In the genomic region with DNA sequence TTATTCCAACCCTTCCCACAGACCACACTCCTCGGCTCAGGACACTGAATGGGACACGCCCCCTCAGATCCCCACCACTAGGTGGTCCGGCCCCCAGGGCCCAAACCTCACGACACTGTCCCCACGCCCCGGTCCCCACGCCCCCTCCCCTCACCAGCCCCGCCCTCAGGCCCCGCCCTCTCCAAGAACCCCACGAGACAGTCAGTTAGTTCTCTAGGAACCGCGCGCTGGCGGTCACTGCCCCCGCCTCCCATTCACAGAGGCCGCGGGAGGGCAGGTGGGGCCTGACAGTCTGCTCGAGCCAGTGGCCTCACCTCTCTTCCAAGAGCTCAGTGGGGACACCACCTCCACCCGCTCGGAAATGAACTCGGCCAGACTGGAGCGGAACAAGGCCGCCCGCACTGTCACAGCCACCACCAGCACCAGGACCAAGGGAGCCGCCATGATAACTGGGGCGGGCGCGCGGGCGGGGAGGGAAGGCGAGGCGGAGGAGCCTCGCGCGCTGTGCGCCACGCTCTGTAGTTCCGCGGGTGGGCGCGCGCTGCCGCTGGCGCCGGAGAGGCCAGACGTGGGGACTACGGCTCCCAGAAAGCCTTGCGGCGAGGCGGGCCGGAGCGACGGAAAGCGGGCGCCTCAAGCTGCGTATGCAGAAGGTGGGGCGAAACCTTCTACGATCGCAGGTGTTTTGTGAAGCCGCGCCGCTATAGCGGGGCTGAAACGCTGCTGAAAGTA, we compare ENCODE assay signal across 8 cellular contexts. TPM values are rescaled to one million over a fixed set of nuclear protein-coding genes. Genes with fewer than 3 reads are reported as not detected.
DNase-seq lines count a peak whose midpoint lies in the region; ATAC-seq lines count a peak whose summit lies in the region.

A gene with protein sequence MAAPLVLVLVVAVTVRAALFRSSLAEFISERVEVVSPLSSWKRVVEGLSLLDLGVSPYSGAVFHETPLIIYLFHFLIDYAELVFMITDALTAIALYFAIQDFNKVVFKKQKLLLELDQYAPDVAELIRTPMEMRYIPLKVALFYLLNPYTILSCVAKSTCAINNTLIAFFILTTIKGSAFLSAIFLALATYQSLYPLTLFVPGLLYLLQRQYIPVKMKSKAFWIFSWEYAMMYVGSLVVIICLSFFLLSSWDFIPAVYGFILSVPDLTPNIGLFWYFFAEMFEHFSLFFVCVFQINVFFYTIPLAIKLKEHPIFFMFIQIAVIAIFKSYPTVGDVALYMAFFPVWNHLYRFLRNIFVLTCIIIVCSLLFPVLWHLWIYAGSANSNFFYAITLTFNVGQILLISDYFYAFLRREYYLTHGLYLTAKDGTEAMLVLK (minus strand): TSS at position 451 of the 732 bp plus-strand sequence. CDS start 7 bp downstream, at position 444.

- peak within 1 kb of the TSS; percentile 71 for H3K27ac ChIP-seq in effector memory CD4-positive, alpha-beta T cell (ENCODE audit: insufficient read depth, low read length, poor library complexity, severe bottlenecking)

- ATAC-seq in GM19468 (IDR thresholded peaks at IDR 0.05; ENCODE audit: extremely low read depth, unreplicated experiment) (peak; percentile 86), memory B cell (ENCODE audit: low read depth) (peak; percentile 91)

- H3K4me3 Mint-ChIP-seq in memory B cell, result peak within 1 kb of the TSS; percentile 96

- no peaks in the 10 kb centered on the region for H3K36me3 ChIP-seq in effector memory CD4-positive, alpha-beta T cell (ENCODE audit: control insufficient read depth, insufficient read depth, low read length)

- peaks cover 6% of the 10 kb centered on the region for H3K4me1 ChIP-seq in effector memory CD4-positive, alpha-beta T cell (ENCODE audit: control insufficient read depth, insufficient read depth, low read length, poor library complexity, severe bottlenecking)

- POLR2A ChIA-PET in activated CD8-positive, alpha-beta memory T cell treated with anti-CD3 and anti-CD28 coated beads for 36 hours (lab: Charles Lee), result interaction anchor here (0.6 to 1.6 kb wide), 5 partner anchors 27 to 1708 kb away, joined by 4 to 13 read pairs (median 5); partner anchors contain the start of genes ITCH and TP53INP2

- H3K36me3 Mint-ChIP-seq in memory B cell, result no peaks in the 10 kb centered on the region

- no peaks in the 10 kb centered on the region for H3K27me3 Mint-ChIP-seq in memory B cell

- DNase-seq in COLO668 (lab: John Stamatoyannopoulos, UW; ENCODE audit: unreplicated experiment) (peak; percentile 99), HS-5 (ENCODE audit: low read depth) (peak; percentile 67), memory B cell (ENCODE audit: low spot score in 2 of 2) (peak; percentile 90 to 93)
- peak; percentile 95 for DNase-seq in NK-92 treated with Interleukin-12 subunit alpha and Interleukin-12 subunit beta, amount 100 ng/mL, for 24 hours (lab: John Stamatoyannopoulos, UW)
- DNase-seq in effector memory CD4-positive, alpha-beta T cell, result peak; percentile 87 to 93 (median 92)
- peak; percentile 91 for DNase-seq in stimulated activated CD8-positive, alpha-beta memory T cell treated with anti-CD3 and anti-CD28 coated beads, Interleukin-12 subunit alpha, Interleukin-12 subunit beta, amount 100 ng/mL, for 24 hours (ENCODE audit: extremely low read depth)

- H3K27me3 ChIP-seq in effector memory CD4-positive, alpha-beta T cell (replicated peaks; ENCODE audit: control insufficient read depth, insufficient read depth, low read length, poor library complexity, severe bottlenecking), result no peaks in the 10 kb centered on the region

- no peaks in the 10 kb centered on the region for H3K9me3 ChIP-seq in effector memory CD4-positive, alpha-beta T cell (ENCODE audit: control insufficient read depth, low read length)

- peak within 1 kb of the TSS; percentile 94 for H3K27ac Mint-ChIP-seq in memory B cell

- H3K4me3 ChIP-seq in effector memory CD4-positive, alpha-beta T cell (ENCODE audit: insufficient read depth, low read depth, low read length, poor library complexity, severe bottlenecking), result peak within 1 kb of the TSS; percentile 73

- H3K9me3 Mint-ChIP-seq in memory B cell, result no peaks in the 10 kb centered on the region

- H3K4me1 Mint-ChIP-seq in memory B cell, result peaks cover 7% of the 10 kb centered on the region

- CTCF ChIA-PET in activated CD8-positive, alpha-beta memory T cell treated with anti-CD3 and anti-CD28 coated beads for 36 hours (lab: Charles Lee), result interaction anchor here (1.3 kb wide), 1 partner anchor 31 kb away, joined by 4 read pairs; no protein-coding TSS in a partner anchor

RNA-seq across cellular contexts. Expression of the gene that starts here (rescaled TPM):
- total RNA-seq in activated CD8-positive, alpha-beta memory T cell treated with anti-CD3 and anti-CD28 coated beads for 36 hours, result 10 to 100 TPM; 24.8 to 26.4 TPM

Comparison
In these comparisons a context has a peak if more than half of its experiments do, and no peak if none do; other contexts are left out.
1. Peak in every context shown above with its lines: DNase-seq, ATAC-seq, H3K4me3 ChIP-seq and H3K27ac ChIP-seq.